Comparison of ENCODE assay signal across 8 cellular contexts in the genomic region with DNA sequence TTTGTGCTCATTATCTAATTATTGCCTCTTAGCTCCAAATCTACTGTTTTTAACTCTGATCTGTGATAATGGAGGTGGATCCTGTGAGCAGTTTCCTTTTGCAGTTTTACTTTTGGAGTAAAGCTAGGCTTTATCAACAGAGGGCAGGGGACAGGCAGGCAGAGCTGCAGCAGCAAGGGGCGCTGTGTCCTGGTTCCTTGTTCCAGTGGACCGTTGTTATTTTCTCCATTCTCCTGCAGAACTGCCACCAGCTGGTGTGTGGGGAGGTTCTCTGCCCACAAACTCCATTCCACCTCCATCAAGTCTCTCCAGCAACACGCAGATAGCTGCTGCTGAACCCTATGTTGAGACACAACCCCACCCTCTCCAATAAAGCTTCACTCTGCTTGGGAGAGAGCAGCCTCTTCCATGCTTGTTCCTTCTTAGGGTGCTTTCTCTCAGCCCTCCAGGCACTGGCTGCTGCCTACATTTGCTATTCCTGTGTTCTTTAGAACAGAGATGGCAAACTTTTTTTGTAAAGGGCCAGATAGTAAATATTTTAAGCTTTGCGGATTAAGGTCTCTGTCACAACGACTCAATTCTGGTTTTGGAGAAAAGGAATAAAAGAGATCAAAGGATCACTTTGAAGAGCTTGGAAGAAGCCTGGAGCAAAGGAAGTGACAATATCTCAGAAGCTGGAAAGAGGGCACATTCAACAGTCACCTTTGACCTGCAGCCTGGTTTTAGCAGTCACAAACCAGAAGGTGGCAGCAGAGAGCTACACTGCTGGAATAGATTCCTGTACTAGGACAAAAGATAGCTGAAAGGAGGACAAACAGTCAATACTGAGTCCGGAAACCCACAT.
DNase-seq lines count a peak whose midpoint lies in the region; ATAC-seq and TF ChIP-seq lines count a peak whose summit lies in the region.

No MANE protein-coding gene starts in this region.

- CTCF ChIA-PET in OCI-LY7 (lab: Charles Lee; ENCODE audit: unreplicated experiment): interaction anchor here (0.6 kb wide), 1 partner anchor 22 kb away, joined by 8 read pairs; no protein-coding TSS in a partner anchor

- no peaks in the 10 kb centered on the region for H3K9me3 ChIP-seq in OCI-LY7 (ENCODE audit: low read length)
- no peaks in the 10 kb centered on the region for H3K9me3 ChIP-seq in adipocyte (ENCODE audit: control insufficient read depth, low read length)
- no peaks in the 10 kb centered on the region for H3K9me3 ChIP-seq in right cardiac atrium (ENCODE audit: control insufficient read depth, low read length)

- H3K4me2 ChIP-seq in GM23338 (no peak overlapping the region), OCI-LY7 (ENCODE audit: low read length) (peak overlapping the region; percentile 34; the same call in 1 of the 2 replicates)

- H3K27me3 Mint-ChIP-seq in GM23338 (ENCODE audit: insufficient read depth, low read depth, poor library complexity): no peaks in the 10 kb centered on the region

- peaks cover 6% of the 10 kb centered on the region; the same call in 2 of the 3 replicates for H3K4me1 Mint-ChIP-seq in GM23338

- no peaks in the 10 kb centered on the region for H3K36me3 Mint-ChIP-seq in GM23338 (ENCODE audit: low read depth)

- H3K79me2 ChIP-seq in GM23338 (replicated peaks; ENCODE audit: insufficient read depth) (no peaks in the 10 kb centered on the region), OCI-LY7 (ENCODE audit: insufficient read depth, low read depth, low read length) (no peaks in the 10 kb centered on the region)

- peak; percentile 5 to 47 for DNase-seq in activated CD4-positive, alpha-beta T cell treated with anti-CD3 and anti-CD28 coated beads for 24 hours (ENCODE audit: low read depth in 2 of 2)
- no peak for DNase-seq in activated CD4-positive, alpha-beta T cell treated with anti-CD3 and anti-CD28 coated beads for 1 hour
- DNase-seq in GM23338 (ENCODE audit: low spot score): peak; percentile 92
- DNase-seq in KG1 (lab: John Stamatoyannopoulos, UW): peak; percentile 3
- peak; percentile 74 for DNase-seq in OCI-LY7 (ENCODE audit: low spot score)
- peak; percentile 88 for DNase-seq in adipocyte (ENCODE audit: low read depth)
- peak; percentile 51 to 68 (median 54) for DNase-seq in right cardiac atrium
- DNase-seq in retina: peak; percentile 77

- H2AFZ ChIP-seq in GM23338: peak overlapping the region; percentile 86
- peak overlapping the region; percentile 82 for H2AFZ ChIP-seq in OCI-LY7 (ENCODE audit: low read length)

- H3K4me1 ChIP-seq in GM23338 (ENCODE audit: insufficient read depth) (no peaks in the 10 kb centered on the region), OCI-LY7 (ENCODE audit: insufficient read depth, low read length, poor library complexity, severe bottlenecking) (no peaks in the 10 kb centered on the region), adipocyte (ENCODE audit: control insufficient read depth, insufficient read depth, low read length) (no peaks in the 10 kb centered on the region), right cardiac atrium (ENCODE audit: control insufficient read depth, insufficient read depth, low read length) (no peaks in the 10 kb centered on the region)

- no peaks in the 10 kb centered on the region for H3K9me3 Mint-ChIP-seq in GM23338

- H4K20me1 ChIP-seq in GM23338 (replicated peaks; ENCODE audit: insufficient read depth): no peaks in the 10 kb centered on the region
- H4K20me1 ChIP-seq in OCI-LY7 (ENCODE audit: insufficient read depth, low read length): no peaks in the 10 kb centered on the region

- H3K9ac ChIP-seq in adipocyte (ENCODE audit: low read length): no peak overlapping the region

- BruUV-seq in OCI-LY7 (replicated peaks; lab: Mats Ljungman, UMichigan): no TSS peak

- H3F3A ChIP-seq in GM23338 (replicated peaks; ENCODE audit: low read depth): no peaks in the 10 kb centered on the region

- 62% methylated on average over 6 of the region's 6 CpGs for WGBS in right cardiac atrium

- peak overlapping the region; percentile 50 for H3K27ac Mint-ChIP-seq in GM23338

- ATAC-seq in GM23338 (peak; percentile 99), right cardiac atrium (peak; percentile 64 to 82)

- POLR2A ChIA-PET in OCI-LY7 (lab: Charles Lee): no interaction called here

- no peaks in the 10 kb centered on the region for H3K9me2 ChIP-seq in GM23338 (ENCODE audit: insufficient read depth)
- no peaks in the 10 kb centered on the region for H3K9me2 ChIP-seq in OCI-LY7 (ENCODE audit: insufficient read depth, low read length)

- H3K27me3 ChIP-seq in GM23338 (ENCODE audit: insufficient read depth): no peaks in the 10 kb centered on the region
- H3K27me3 ChIP-seq in adipocyte (replicated peaks; ENCODE audit: control insufficient read depth, insufficient read depth, low read length): no peaks in the 10 kb centered on the region
- H3K27me3 ChIP-seq in right cardiac atrium (ENCODE audit: control insufficient read depth, insufficient read depth): no peaks in the 10 kb centered on the region

- no peak overlapping the region for H3K4me3 Mint-ChIP-seq in GM23338

- TF ChIP-seq CTCF in GM23338 (conservative IDR thresholded peaks at IDR 0.05; ENCODE audit: low read depth in 2 of 2) (peak; percentile 94 to 95), OCI-LY7 (conservative IDR thresholded peaks at IDR 0.05; ENCODE audit: low read length) (peak; percentile 82)

- intact Hi-C loops in OCI-LY7 (cut with micrococcal nuclease; ENCODE audit: unreplicated experiment): loop anchor here (10.0 kb wide), 3 partner anchors 263 to 1553 kb away; no protein-coding TSS in a partner anchor
- intact Hi-C loops in right cardiac atrium (cut with DNase I): loop anchor here in 1 of 4 donors (10.0 kb wide), 1 partner anchor 263 kb away; no protein-coding TSS in a partner anchor

- H3K4me3 ChIP-seq in GM23338 (no peak overlapping the region), OCI-LY7 (ENCODE audit: low read depth, low read length, poor library complexity, severe bottlenecking) (no peak overlapping the region), adipocyte (ENCODE audit: low read length) (no peak overlapping the region), right cardiac atrium (ENCODE audit: low read length) (no peak overlapping the region)

- H3K27ac ChIP-seq in GM23338 (ENCODE audit: low read depth) (no peak overlapping the region), OCI-LY7 (ENCODE audit: low read depth, low read length, poor library complexity, severe bottlenecking) (no peak overlapping the region), right cardiac atrium (ENCODE audit: low read length) (no peak overlapping the region)

- H3K36me3 ChIP-seq in GM23338 (ENCODE audit: insufficient read depth) (no peaks in the 10 kb centered on the region), OCI-LY7 (ENCODE audit: insufficient read depth, low read length) (no peaks in the 10 kb centered on the region), adipocyte (ENCODE audit: control insufficient read depth, insufficient read depth, low read length, severe bottlenecking) (no peaks in the 10 kb centered on the region)

TF ChIP-seq in GM23338, 12 proteins besides CTCF, POLR2A, EP300 and RAD21 (continues in another document):
- TF ChIP-seq ZNF114 (CRISPR knock-in tag; IDR thresholded peaks at IDR 0.05) (no peak), JUNB (IDR thresholded peaks at IDR 0.05; ENCODE audit: unreplicated experiment) (no peak), EZH2 (IDR thresholded peaks at IDR 0.05; ENCODE audit: low read depth, unreplicated experiment) (no peak), POLR2AphosphoS5 (IDR thresholded peaks at IDR 0.05; ENCODE audit: low read depth) (no peak), STAT1 (IDR thresholded peaks at IDR 0.05; ENCODE audit: unreplicated experiment) (no peak)
